In genomic region chr6:123415844-123416468, GRCh38 we compare ENCODE assay signal across 8 cellular contexts.
DNase-seq lines count a peak whose midpoint lies in the region; ATAC-seq and TF ChIP-seq lines count a peak whose summit lies in the region.

No MANE protein-coding gene starts in this region.

- H3K9me2 ChIP-seq in HCT116 (ENCODE audit: insufficient read depth): no peaks in the 10 kb centered on the region
- no peaks in the 10 kb centered on the region for H3K9me2 ChIP-seq in Karpas-422 (replicated peaks; ENCODE audit: insufficient read depth, low read length)

- H3K4me2 ChIP-seq in HCT116 (ENCODE audit: low read length) (no peak overlapping the region), Karpas-422 (ENCODE audit: low read depth, low read length, poor library complexity, severe bottlenecking) (no peak overlapping the region)

- peak; percentile 39 to 70 (median 62); a peak in 5 of 6 replicates for TF ChIP-seq CTCF in HCT116 (IDR thresholded peaks at IDR 0.05 in 2 of 3, conservative IDR thresholded peaks at IDR 0.05 in 1 of 3; ENCODE audit: borderline replicate concordance in 1 of 3, insufficient read depth in 1 of 3, low read depth in 2 of 3, low read length in 2 of 3)
- peak; percentile 79 for TF ChIP-seq CTCF in Panc1 (IDR thresholded peaks at IDR 0.05)
- peak in 2 of 3 donors; percentile 49 to 63 for TF ChIP-seq CTCF in breast epithelium (IDR thresholded peaks at IDR 0.05)

- TF ChIP-seq POLR2A in HCT116 (IDR thresholded peaks at IDR 0.05; ENCODE audit: borderline replicate concordance, extremely low read depth, insufficient read depth, insufficient read length) (no peak), breast epithelium (IDR thresholded peaks at IDR 0.05) (no peak)

- H2AFZ ChIP-seq in HCT116 (ENCODE audit: low read depth, low read length, poor library complexity, severe bottlenecking) (no peak overlapping the region), Karpas-422 (ENCODE audit: low read length) (no peak overlapping the region)

- no peak overlapping the region for H3K4me3 ChIP-seq in HCT116 (replicated peaks in 1 of 2; ENCODE audit: low read depth in 1 of 2, low read length in 2 of 2)
- no peak overlapping the region for H3K4me3 ChIP-seq in Karpas-422 (ENCODE audit: low read length)
- no peak overlapping the region for H3K4me3 ChIP-seq in Panc1 (ENCODE audit: low read depth in 2 of 2, low read length in 2 of 2)
- no peak overlapping the region for H3K4me3 ChIP-seq in breast epithelium

- H4K20me1 ChIP-seq in HCT116 (ENCODE audit: insufficient read depth) (no peaks in the 10 kb centered on the region), Karpas-422 (ENCODE audit: insufficient read depth, low read depth, low read length) (no peaks in the 10 kb centered on the region)

- POLR2A ChIA-PET in HCT116 (lab: Charles Lee) (no interaction called here), Panc1 (lab: Charles Lee) (no interaction called here)

- intact Hi-C loops in Right ventricle myocardium inferior (cut with DNase I) (loop anchor here (1.0 kb wide), 1 partner anchor 299 kb away; no protein-coding TSS in a partner anchor), cardiac septum (cut with DNase I) (loop anchor here (1.0 to 5.0 kb wide), 2 partner anchors 221 to 298 kb away; partner anchors contain the start of gene TRDN), HCT116 (cut with micrococcal nuclease) (loop anchor here (2.0 to 5.0 kb wide), 3 partner anchors 299 to 1436 kb away; no protein-coding TSS in a partner anchor), Panc1 (cut with micrococcal nuclease; ENCODE audit: unreplicated experiment) (loop anchor here (2.0 to 10.0 kb wide), 3 partner anchors 299 to 1439 kb away; no protein-coding TSS in a partner anchor), breast epithelium (cut with DNase I; ENCODE audit: low total_unique reads) (no loop called here)

- RAD21 ChIA-PET in HCT116 (lab: Charles Lee; ENCODE audit: low non-redundant PET in 1 of 2, low total read pairs in 2 of 2, uncharacterized antibody in 2 of 2, unreplicated experiment in 2 of 2): no interaction called here

- CTCF ChIA-PET in HCT116 (lab: Charles Lee): interaction anchor here (2.8 kb wide), 1 partner anchor 300 kb away, joined by 33 read pairs; no protein-coding TSS in a partner anchor
- CTCF ChIA-PET in Panc1 (lab: Charles Lee): interaction anchor here (0.7 to 2.6 kb wide), 3 partner anchors 130 to 713 kb away, joined by 3 to 9 read pairs (median 8); no protein-coding TSS in a partner anchor

- no peaks in the 10 kb centered on the region for H3K9me3 ChIP-seq in HCT116 (ENCODE audit: control insufficient read depth in 1 of 2, insufficient read depth in 1 of 2, low read depth in 1 of 2, low read length in 2 of 2)
- no peaks in the 10 kb centered on the region for H3K9me3 ChIP-seq in Karpas-422 (ENCODE audit: low read length)
- no peaks in the 10 kb centered on the region for H3K9me3 ChIP-seq in Panc1 (ENCODE audit: control insufficient read depth, insufficient read depth, low read depth, low read length)
- no peaks in the 10 kb centered on the region for H3K9me3 ChIP-seq in breast epithelium

- ATAC-seq in Right ventricle myocardium inferior: peak; percentile 65
- peak; percentile 65; the same call in 1 of the 2 replicates for ATAC-seq in HCT116
- peak; percentile 70 for ATAC-seq in Panc1
- peak; percentile 32 for ATAC-seq in stimulated activated naive CD8-positive, alpha-beta T cell treated with anti-CD3 and anti-CD28 coated beads, Interleukin-15, Interleukin-2, amounts not matched to agents 100 U/mL and 50 U/mL, for 24 hours

- H3K4me1 ChIP-seq in HCT116 (ENCODE audit: control insufficient read depth in 1 of 2, insufficient read depth in 2 of 2, low read length in 2 of 2) (no peaks in the 10 kb centered on the region), Karpas-422 (ENCODE audit: low read length) (no peaks in the 10 kb centered on the region), Panc1 (ENCODE audit: control insufficient read depth, insufficient read depth, low read length) (no peaks in the 10 kb centered on the region), breast epithelium (no peaks in the 10 kb centered on the region)

- H3K79me2 ChIP-seq in HCT116 (ENCODE audit: insufficient read depth, low read length) (no peaks in the 10 kb centered on the region), Karpas-422 (ENCODE audit: low read length) (no peaks in the 10 kb centered on the region)

- H3K36me3 ChIP-seq in HCT116 (ENCODE audit: control insufficient read depth in 1 of 2, insufficient read depth in 2 of 2, low read length in 2 of 2) (no peaks in the 10 kb centered on the region), Karpas-422 (ENCODE audit: insufficient read depth, low read length) (no peaks in the 10 kb centered on the region), Panc1 (ENCODE audit: control insufficient read depth, insufficient read depth, low read length) (no peaks in the 10 kb centered on the region), breast epithelium (no peaks in the 10 kb centered on the region)

- peak; percentile 58 for TF ChIP-seq RAD21 in HCT116 (IDR thresholded peaks at IDR 0.05; ENCODE audit: low read depth)

- no TSS peak for BruUV-seq in HCT116 (replicated peaks; lab: Mats Ljungman, UMichigan)
- BruUV-seq in Panc1 (replicated peaks; lab: Mats Ljungman, UMichigan): no TSS peak

- in situ Hi-C loops in Panc1 (cut with HindIII; ENCODE audit: low pct_unique_long_range_greater_than_20kb, low sequenced_read_pairs): no loop called here

- no peak overlapping the region for H3K9ac ChIP-seq in HCT116 (ENCODE audit: low read length)
- H3K9ac ChIP-seq in Karpas-422 (ENCODE audit: low read length): no peak overlapping the region

- H3K27me3 ChIP-seq in HCT116 (ENCODE audit: insufficient read depth, low read length): peaks cover 31% of the 10 kb centered on the region
- no peaks in the 10 kb centered on the region for H3K27me3 ChIP-seq in Karpas-422 (ENCODE audit: low read length)
- H3K27me3 ChIP-seq in Panc1 (ENCODE audit: control insufficient read depth, insufficient read depth, low read length): peaks cover 2% of the 10 kb centered on the region; the same call in 1 of the 2 replicates
- no peaks in the 10 kb centered on the region for H3K27me3 ChIP-seq in breast epithelium

- H3K27ac ChIP-seq in HCT116 (ENCODE audit: low read depth, low read length): no peak overlapping the region
- no peak overlapping the region for H3K27ac ChIP-seq in Karpas-422 (ENCODE audit: low read length)
- no peak overlapping the region for H3K27ac ChIP-seq in Panc1 (ENCODE audit: low read length)
- no peak overlapping the region for H3K27ac ChIP-seq in breast epithelium

- DNase-seq in Right ventricle myocardium inferior (ENCODE audit: missing footprints) (no peak), cardiac septum (ENCODE audit: low spot score) (no peak), HCT116 (ENCODE audit: low read depth, low spot score) (peak; percentile 50), Karpas-422 (peak; percentile 82), Panc1 (ENCODE audit: low read depth, low spot score) (peak; percentile 33), breast epithelium (ENCODE audit: low spot score in 2 of 2) (peak in 1 of 2 donors; percentile 36), kidney glomerular epithelial cell (lab: John Stamatoyannopoulos, UW) (peak; percentile 2)
- peak; percentile 29 for DNase-seq in stimulated activated naive CD8-positive, alpha-beta T cell treated with anti-CD3 and anti-CD28 coated beads, Interleukin-15, Interleukin-2, amounts not matched to agents 100 U/mL and 50 U/mL, for 24 hours

TF ChIP-seq in HCT116, 20 proteins besides CTCF, POLR2A, EP300 and RAD21:
- TF ChIP-seq CEBPB (IDR thresholded peaks at IDR 0.05; ENCODE audit: low read depth) (no peak), ATF3 (IDR thresholded peaks at IDR 0.05) (no peak), YY1 (IDR thresholded peaks at IDR 0.05; ENCODE audit: extremely low read depth, insufficient replicate concordance, low read depth, low read length) (no peak), EZH2phosphoT487 (IDR thresholded peaks at IDR 0.05; ENCODE audit: borderline replicate concordance) (no peak), ELF1 (IDR thresholded peaks at IDR 0.05; ENCODE audit: borderline replicate concordance, low read depth) (no peak), JUND (IDR thresholded peaks at IDR 0.05) (no peak), ZBTB33 (IDR thresholded peaks at IDR 0.05; ENCODE audit: extremely low read depth, insufficient replicate concordance, low read length) (no peak), CBX3 (IDR thresholded peaks at IDR 0.05; ENCODE audit: low read depth) (no peak), FOSL1 (IDR thresholded peaks at IDR 0.05; ENCODE audit: low read depth) (no peak), EZH2 (IDR thresholded peaks at IDR 0.05) (no peak), MAX (IDR thresholded peaks at IDR 0.05) (no peak)

Comparison
In these comparisons a context has a peak if more than half of its experiments do, and no peak if none do; other contexts are left out.
1. DNase-seq: peak in HCT116 (single experiment), Karpas-422 (single experiment), Panc1 (single experiment), kidney glomerular epithelial cell (single experiment) and stimulated activated naive CD8-positive, alpha-beta T cell treated with anti-CD3 and anti-CD28 coated beads, Interleukin-15, Interleukin-2, amounts not matched to agents 100 U/mL and 50 U/mL, for 24 hours (single experiment); none in Right ventricle myocardium inferior (single experiment) and cardiac septum (single experiment).
2. Peak in every context shown above with its lines, with median percentiles within 50 percentile points of each other: ATAC-seq and CTCF ChIP-seq.